In the genomic region with DNA sequence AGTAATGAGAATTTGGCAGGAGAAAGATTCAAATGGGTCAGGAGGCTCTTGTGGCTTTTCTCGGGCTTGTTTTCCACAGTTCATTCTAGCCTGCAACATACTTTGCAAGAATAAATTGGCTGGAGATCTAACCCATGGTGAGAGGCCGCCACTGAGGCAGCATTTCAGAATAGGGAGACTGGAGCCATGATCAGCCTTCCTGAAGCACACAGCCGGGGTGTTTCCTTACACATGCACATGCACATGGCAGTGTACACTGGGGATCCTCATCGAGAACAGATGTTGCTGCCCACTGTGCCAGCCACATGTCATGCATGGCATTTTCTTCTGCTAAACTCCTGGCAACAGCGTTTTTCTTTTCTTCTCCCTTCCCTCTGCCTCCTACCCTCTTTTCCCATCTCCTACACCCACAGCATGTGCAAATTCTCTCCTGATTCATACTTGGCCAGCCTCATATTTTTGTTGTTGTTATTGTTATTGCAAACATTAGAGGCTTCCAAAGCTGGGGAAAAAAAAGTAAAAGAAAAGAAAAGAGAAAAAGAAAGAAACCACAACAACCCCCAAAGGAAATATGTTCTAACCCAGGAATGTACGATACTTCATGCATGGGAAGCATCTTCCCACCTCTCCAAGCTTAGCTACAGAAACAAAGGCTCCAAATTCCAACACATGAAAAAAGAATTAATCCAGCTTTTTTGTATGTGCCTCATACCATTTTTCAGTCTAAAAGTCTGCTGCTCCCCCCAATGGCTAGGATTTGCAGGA, we compare ENCODE assay signal across 18 cellular contexts.
A peak's percentile ranks its signal among the peaks of the same experiment; 100 is the strongest.
DNase-seq lines count a peak whose midpoint lies in the region; FAIRE-seq and TF ChIP-seq lines count a peak whose summit lies in the region.
"Had no signal": no experiment of that assay in that cellular context is flagged by ENCODE, and none has a peak within 500 bp of the region (broad histone marks: within the 10 kb centered on the region; RNA-seq: fewer than 3 reads in every experiment).

No MANE protein-coding gene starts in this region.

- peak overlapping the region; percentile 32 for H3K27ac ChIP-seq in suprapubic skin
- H3K27ac ChIP-seq: HL-60 had no signal

- DNase-seq in G401 (ENCODE audit: low spot score) = peak; percentile 24
- DNase-seq in adipocyte (ENCODE audit: low read depth) = peak; percentile 8
- peak; percentile 6 for DNase-seq in kidney tubule cell (ENCODE audit: low spot score)
- DNase-seq in suprapubic skin (ENCODE audit: low spot score in 2 of 2) = no peak
- no peak for DNase-seq in GM19238 (ENCODE audit: insufficient read length, low spot score)
- no peak for DNase-seq in urothelium cell line (ENCODE audit: low spot score)
- no peak for DNase-seq in LoVo (ENCODE audit: low spot score)
- DNase-seq: COR-L47, DMS79, GOT3, HFFc6, KG1, NCI-H1092 treated with DMSO at 0.1 percent for 48 hours, NCI-H1694 treated with DMSO at 0.1 percent for 48 hours, NCI-H774, SK-N-SH had no signal

- in situ Hi-C loops in G401 (cut with HindIII; ENCODE audit: low sequenced_read_pairs) = no loop called here

- H3K9ac ChIP-seq in adipocyte (ENCODE audit: low read length) = peak overlapping the region; percentile 50
- H3K9ac ChIP-seq: SK-N-SH had no signal

- TF ChIP-seq CTCF in suprapubic skin (IDR thresholded peaks at IDR 0.05) = no peak

- no peak for FAIRE-seq in urothelium cell line (lab: Jason Lieb, UNC)
- FAIRE-seq: G401.6 had no signal

- H3K36me3 ChIP-seq in adipocyte (ENCODE audit: control insufficient read depth, insufficient read depth, low read length, severe bottlenecking) (no peaks in the 10 kb centered on the region), suprapubic skin (no peaks in the 10 kb centered on the region)

- TF ChIP-seq EP300 in suprapubic skin (IDR thresholded peaks at IDR 0.05) = no peak

- no peak for TF ChIP-seq POLR2A in suprapubic skin (IDR thresholded peaks at IDR 0.05)

- peaks cover 18% of the 10 kb centered on the region for H3K4me1 ChIP-seq in adipocyte (ENCODE audit: control insufficient read depth, insufficient read depth, low read length)
- peaks cover 5% of the 10 kb centered on the region for H3K4me1 ChIP-seq in suprapubic skin

- WGBS in suprapubic skin = 62% methylated on average over 6 of the region's 6 CpGs

- no peaks in the 10 kb centered on the region for H3K9me3 ChIP-seq in adipocyte (ENCODE audit: control insufficient read depth, low read length)
- H3K9me3 ChIP-seq in suprapubic skin = no peaks in the 10 kb centered on the region
- H3K9me3 ChIP-seq: SK-N-SH had no signal

- H3K27me3 ChIP-seq in adipocyte (replicated peaks; ENCODE audit: control insufficient read depth, insufficient read depth, low read length) (no peaks in the 10 kb centered on the region), suprapubic skin (no peaks in the 10 kb centered on the region)

- H3K4me3 ChIP-seq in adipocyte (ENCODE audit: low read length) (peak overlapping the region; percentile 49), suprapubic skin (no peak overlapping the region)

Comparison
In these comparisons a context has a peak if more than half of its experiments do, and no peak if none do; other contexts are left out.
1. DNase-seq: peak in G401 (single experiment), adipocyte (single experiment) and kidney tubule cell (single experiment); none in suprapubic skin (0 of 2), GM19238 (single experiment), urothelium cell line (single experiment) and LoVo (single experiment).